10 cellular contexts compared by ENCODE assay signal in genomic region chr4:121712001-121712655, GRCh38. TPM values are rescaled to one million over a fixed set of nuclear protein-coding genes. Genes with fewer than 3 reads are reported as not detected.
DNase-seq lines count a peak whose midpoint lies in the region; ATAC-seq and TF ChIP-seq lines count a peak whose summit lies in the region.
"Had no signal": no experiment of that assay in that cellular context is flagged by ENCODE, and none has a peak within 500 bp of the region (broad histone marks: within the 10 kb centered on the region; RNA-seq: fewer than 3 reads in every experiment).

No MANE protein-coding gene starts in this region.

- H3K9me3 ChIP-seq in colonic mucosa: no peaks in the 10 kb centered on the region
- H3K9me3 ChIP-seq: BLaER1 had no signal

- peak overlapping the region; percentile 75 for H3K4me3 Mint-ChIP-seq in nephron progenitor cell
- H3K4me3 Mint-ChIP-seq: memory B cell had no signal

- no peaks in the 10 kb centered on the region for H3K36me3 ChIP-seq in colonic mucosa
- H3K36me3 ChIP-seq: BLaER1 had no signal

- intact Hi-C loops in colonic mucosa (cut with DNase I): no loop called here

- DNase-seq in AG10803 (ENCODE audit: low read depth) (no peak), colonic mucosa (no peak), nephron progenitor cell (no peak), GM03348 (ENCODE audit: low spot score) (no peak), NCI-H1436 (lab: John Stamatoyannopoulos, UW) (no peak)
- DNase-seq in activated T-cell treated with anti-CD3 and anti-CD28 coated beads, Interleukin-2, amount 50 U/mL, for 1 hour: no peak

- no peaks in the 10 kb centered on the region for H3K27me3 ChIP-seq in colonic mucosa
- H3K27me3 ChIP-seq: BLaER1 had no signal

- H3K36me3 Mint-ChIP-seq in nephron progenitor cell (ENCODE audit: low read depth): no peaks in the 10 kb centered on the region
- H3K36me3 Mint-ChIP-seq: memory B cell had no signal

- peaks cover 3% of the 10 kb centered on the region for H3K27me3 Mint-ChIP-seq in nephron progenitor cell (ENCODE audit: low read depth, poor library complexity)

- peaks cover 16% of the 10 kb centered on the region for H3K4me1 Mint-ChIP-seq in nephron progenitor cell

- no peaks in the 10 kb centered on the region for H3K4me1 ChIP-seq in colonic mucosa
- H3K4me1 ChIP-seq: BLaER1 had no signal

- H3K27ac Mint-ChIP-seq in nephron progenitor cell: peak overlapping the region; percentile 84
- H3K27ac Mint-ChIP-seq: memory B cell had no signal

- peak overlapping the region; percentile 34 for H3K27ac ChIP-seq in colonic mucosa
- H3K27ac ChIP-seq: BLaER1 had no signal

- no peak for TF ChIP-seq CTCF in AG10803 (conservative IDR thresholded peaks at IDR 0.05; ENCODE audit: low read length)
- TF ChIP-seq CTCF in colonic mucosa (IDR thresholded peaks at IDR 0.05): no peak
- no peak for TF ChIP-seq CTCF in nephron progenitor cell (IDR thresholded peaks at IDR 0.05)

- peak overlapping the region in 1 of 2 donors; percentile 4 for H3K9ac ChIP-seq in colonic mucosa (ENCODE audit: low read depth in 2 of 2, low read length in 2 of 2)
- H3K9ac ChIP-seq: BLaER1 had no signal

- peak; percentile 0 for ATAC-seq in HG02759 (IDR thresholded peaks at IDR 0.05; ENCODE audit: unreplicated experiment)
- ATAC-seq in HG03342 (IDR thresholded peaks at IDR 0.05; ENCODE audit: unreplicated experiment): no peak

- H3K4me3 ChIP-seq in AG10803 (ENCODE audit: low read length): peak overlapping the region; percentile 16
- H3K4me3 ChIP-seq in colonic mucosa: no peak overlapping the region
- H3K4me3 ChIP-seq: BLaER1 had no signal

- H3K9me3 Mint-ChIP-seq in nephron progenitor cell: no peaks in the 10 kb centered on the region
- H3K9me3 Mint-ChIP-seq: memory B cell had no signal

RNA-seq across cellular contexts. Expression of gene ANXA5, which starts 15.3 kb away (rescaled TPM):
- 100 to 1,000 TPM in 1 of 2 donors, 10 to 100 TPM in 1; 88.4 to 122 TPM for total RNA-seq in colonic mucosa

RNA-seq across cellular contexts. Expression of gene SMIM43, which starts 52.8 kb away (rescaled TPM):
- under 1 TPM in 1 of 2 donors, not detected in 1; 0.21 TPM for total RNA-seq in colonic mucosa
